11 cellular contexts compared by ENCODE assay signal in the genomic region with DNA sequence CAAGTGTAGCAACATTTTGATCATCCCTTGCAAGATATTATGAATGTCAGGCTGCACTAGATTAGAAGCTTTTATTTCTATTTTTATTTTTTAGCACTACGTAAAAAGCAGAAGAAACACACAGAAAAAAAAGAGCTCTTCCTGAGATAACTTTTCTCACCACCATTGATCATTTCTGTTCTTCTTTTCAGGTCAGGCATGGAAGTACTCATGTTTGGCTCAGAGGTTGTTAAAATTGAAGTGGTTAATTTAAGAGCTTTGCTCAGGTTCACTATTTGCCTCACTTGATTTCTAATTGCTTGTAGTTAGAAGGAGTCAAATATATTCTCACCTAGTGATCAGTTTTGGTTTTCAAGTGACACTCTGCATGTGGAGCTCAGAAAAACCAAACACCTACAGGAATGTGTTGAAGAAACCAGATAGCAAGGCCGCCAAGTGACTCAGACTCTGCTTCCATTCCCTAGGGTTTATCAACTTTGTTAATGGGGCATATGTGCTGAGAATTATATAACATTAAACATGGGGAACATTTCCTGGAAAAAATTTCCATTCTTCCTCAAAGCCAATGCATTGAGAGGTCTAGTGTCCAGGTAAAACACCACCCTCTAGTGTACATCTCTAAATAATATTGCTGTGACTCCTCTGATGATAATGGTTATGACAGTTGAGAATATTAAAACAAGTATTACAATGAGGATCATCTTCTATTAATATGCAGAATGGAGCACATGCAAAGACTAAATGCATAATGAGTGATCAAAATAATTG.
DNase-seq lines count a peak whose midpoint lies in the region; ATAC-seq, FAIRE-seq and TF ChIP-seq lines count a peak whose summit lies in the region.
"Had no signal": no experiment of that assay in that cellular context is flagged by ENCODE, and none has a peak within 500 bp of the region (broad histone marks: within the 10 kb centered on the region; RNA-seq: fewer than 3 reads in every experiment).

No MANE protein-coding gene starts in this region.

- TF ChIP-seq CTCF in GM12878 (IDR thresholded peaks at IDR 0.05 in 2 of 3, conservative IDR thresholded peaks at IDR 0.05 in 1 of 3; ENCODE audit: control insufficient read depth in 2 of 3, extremely low read depth in 1 of 3, insufficient read depth in 1 of 3, low read depth in 3 of 3, low read length in 3 of 3) = peak; percentile 26 to 54 (median 27); a peak in 4 of 6 replicates
- TF ChIP-seq CTCF in progenitor cell of endocrine pancreas (IDR thresholded peaks at IDR 0.05; ENCODE audit: unreplicated experiment) = peak; percentile 30
- TF ChIP-seq CTCF in gastroesophageal sphincter (IDR thresholded peaks at IDR 0.05) = no peak
- TF ChIP-seq CTCF in uterus (IDR thresholded peaks at IDR 0.05) = no peak

- CTCF ChIA-PET in GM12878 (lab: Yijun Ruan, JAX) = interaction anchor here (0.6 to 5.3 kb wide), 39 partner anchors 10 to 1002 kb away, joined by 3 to 114 read pairs (median 4); no protein-coding TSS in a partner anchor
- CTCF ChIA-PET in activated CD8-positive, alpha-beta T cell treated with anti-CD3 and anti-CD28 coated beads, Interleukin-2, amount 10 ng/mL, durations not matched to agents 7 days and 5 days (lab: Charles Lee) = no interaction called here

- H3K9me3 ChIP-seq in GM12878 (replicated peaks; ENCODE audit: control insufficient read depth, insufficient read depth, low read length) (no peaks in the 10 kb centered on the region), gastroesophageal sphincter (no peaks in the 10 kb centered on the region), uterus (no peaks in the 10 kb centered on the region)
- H3K9me3 ChIP-seq: A549 had no signal

- peak; percentile 65 for TF ChIP-seq RAD21 in GM12878 (IDR thresholded peaks at IDR 0.05; ENCODE audit: insufficient read depth, low read depth, low read length)

- 0 out of 2 replicates have a peak overlapping the region, but pooled peaks have one; percentile 26 for H3K4me2 ChIP-seq in GM12878 (ENCODE audit: control insufficient read depth, insufficient read depth)
- H3K4me2 ChIP-seq: A549 had no signal

- H2AFZ ChIP-seq in GM12878 (ENCODE audit: control insufficient read depth, low read depth, low read length) = peak overlapping the region; percentile 45

- intact Hi-C loops in GM12878 (cut with micrococcal nuclease; ENCODE audit: unreplicated experiment) = loop anchor here (5.0 to 10.0 kb wide), 3 partner anchors 535 to 1003 kb away; no protein-coding TSS in a partner anchor
- intact Hi-C loops in uterus (cut with DNase I; ENCODE audit: low total_unique reads) = no loop called here

- in situ Hi-C loops in GM12878 (cut with MboI) = no loop called here

- TF ChIP-seq POLR2A in GM12878 (IDR thresholded peaks at IDR 0.05; ENCODE audit: low read depth, low read length) (no peak), gastroesophageal sphincter (IDR thresholded peaks at IDR 0.05) (no peak), uterus (IDR thresholded peaks at IDR 0.05) (no peak)

- H3K27me3 Mint-ChIP-seq in progenitor cell of endocrine pancreas = no peaks in the 10 kb centered on the region
- no peaks in the 10 kb centered on the region for H3K27me3 Mint-ChIP-seq in activated CD8-positive, alpha-beta T cell treated with anti-CD3 and anti-CD28 coated beads, Interleukin-2, amount 10 ng/mL, durations not matched to agents 7 days and 5 days (ENCODE audit: low read depth)

- SMC1A ChIA-PET in GM12878 (lab: Charles Lee; ENCODE audit: uncharacterized antibody, unreplicated experiment) = interaction anchor here (0.6 to 4.9 kb wide), 52 partner anchors 8 to 1005 kb away, joined by 3 to 77 read pairs (median 4); no protein-coding TSS in a partner anchor

- TF ChIP-seq EP300 in GM12878 (IDR thresholded peaks at IDR 0.05; ENCODE audit: borderline replicate concordance in 1 of 2, control insufficient read depth in 1 of 2, low read depth in 2 of 2, low read length in 2 of 2) (no peak), gastroesophageal sphincter (IDR thresholded peaks at IDR 0.05) (no peak)

- peaks cover 7% of the 10 kb centered on the region; the same call in 1 of the 2 replicates for H3K4me1 ChIP-seq in GM12878 (ENCODE audit: control insufficient read depth, insufficient read depth, low read length)
- H3K4me1 ChIP-seq in gastroesophageal sphincter = peaks cover 0 to 33% (median 0%) of the 10 kb centered on the region in 3 donors
- peaks cover 0 to 5% of the 10 kb centered on the region in 2 donors for H3K4me1 ChIP-seq in uterus
- H3K4me1 ChIP-seq: A549 had no signal

- H3K4me1 Mint-ChIP-seq in progenitor cell of endocrine pancreas (ENCODE audit: low read depth) = no peaks in the 10 kb centered on the region
- no peaks in the 10 kb centered on the region for H3K4me1 Mint-ChIP-seq in activated CD8-positive, alpha-beta T cell treated with anti-CD3 and anti-CD28 coated beads, Interleukin-2, amount 10 ng/mL, durations not matched to agents 7 days and 5 days (ENCODE audit: low read depth)

- BruUV-seq in GM12878 (replicated peaks; lab: Mats Ljungman, UMichigan) = no TSS peak

- H3K4me3 Mint-ChIP-seq in progenitor cell of endocrine pancreas (ENCODE audit: low read depth) = no peak overlapping the region
- H3K4me3 Mint-ChIP-seq in activated CD8-positive, alpha-beta T cell treated with anti-CD3 and anti-CD28 coated beads, Interleukin-2, amount 10 ng/mL, durations not matched to agents 7 days and 5 days = no peak overlapping the region

- H4K20me1 ChIP-seq in GM12878 (ENCODE audit: control insufficient read depth, insufficient read depth) = no peaks in the 10 kb centered on the region

- 22% methylated on average over 2 of the region's 2 CpGs for WGBS in GM12878 (ENCODE audit: insufficient coverage, insufficient replicate concordance, low lambda C conversion rate, missing lambda C conversion rate)
- WGBS in gastroesophageal sphincter (ENCODE audit: low coverage in 1 of 2), 2 donors = 78% methylated on average over 2 of the region's 2 CpGs; no CpG with 5 or more reads in 1 of the 2 donors

- no peak overlapping the region for H3K9ac ChIP-seq in GM12878 (ENCODE audit: control insufficient read depth, insufficient read depth, low read length)

- POLR2A ChIA-PET in GM12878 (lab: Charles Lee) = interaction anchor here (0.8 kb wide), 1 partner anchor 1000 kb away, joined by 3 read pairs; no protein-coding TSS in a partner anchor
- POLR2A ChIA-PET in activated CD8-positive, alpha-beta T cell treated with anti-CD3 and anti-CD28 coated beads, Interleukin-2, amount 10 ng/mL, durations not matched to agents 7 days and 5 days (lab: Charles Lee) = no interaction called here

- no peak overlapping the region for H3K27ac Mint-ChIP-seq in progenitor cell of endocrine pancreas
- H3K27ac Mint-ChIP-seq in activated CD8-positive, alpha-beta T cell treated with anti-CD3 and anti-CD28 coated beads, Interleukin-2, amount 10 ng/mL, durations not matched to agents 7 days and 5 days = no peak overlapping the region

- ATAC-seq in GM12878 (peak; percentile 76), gastroesophageal sphincter (no peak)
- ATAC-seq in activated CD8-positive, alpha-beta T cell treated with anti-CD3 and anti-CD28 coated beads, Interleukin-2, amount 10 ng/mL, durations not matched to agents 7 days and 5 days = no peak
- ATAC-seq: A549 had no signal

- H3K27ac ChIP-seq in GM12878 (ENCODE audit: control insufficient read depth, insufficient read depth) (no peak overlapping the region), gastroesophageal sphincter (no peak overlapping the region), uterus (no peak overlapping the region)
- H3K27ac ChIP-seq: A549 had no signal

- no peaks in the 10 kb centered on the region for H3K79me2 ChIP-seq in GM12878 (ENCODE audit: control insufficient read depth, insufficient read depth, low read length)

- H3K36me3 Mint-ChIP-seq in progenitor cell of endocrine pancreas (ENCODE audit: insufficient read depth) = no peaks in the 10 kb centered on the region
- H3K36me3 Mint-ChIP-seq in activated CD8-positive, alpha-beta T cell treated with anti-CD3 and anti-CD28 coated beads, Interleukin-2, amount 10 ng/mL, durations not matched to agents 7 days and 5 days (ENCODE audit: low read depth) = no peaks in the 10 kb centered on the region

- DNase-seq in NCI-H146 (lab: John Stamatoyannopoulos, UW) (peak; percentile 30), NCI-H146 treated with DMSO at 0.1 percent for 48 hours (lab: John Stamatoyannopoulos, UW; ENCODE audit: unreplicated experiment) (no peak), HT1080 (ENCODE audit: low read depth) (peak; percentile 24), GM12878 (ENCODE audit: low read depth, low spot score) (peak; percentile 34), progenitor cell of endocrine pancreas (ENCODE audit: low spot score, unreplicated experiment) (no peak), uterus (no peak)
- no peak for DNase-seq in activated CD8-positive, alpha-beta T cell treated with anti-CD3 and anti-CD28 coated beads, Interleukin-2, amount 10 ng/mL, durations not matched to agents 7 days and 5 days
- DNase-seq: activated T-cell treated with anti-CD3 and anti-CD28 coated beads, Interleukin-2, amount 50 U/mL, for 48 hours; SHP77 treated with DMSO at 0.1 percent for 48 hours had no signal

- no peak overlapping the region for H3K4me3 ChIP-seq in GM12878
- no peak overlapping the region for H3K4me3 ChIP-seq in gastroesophageal sphincter
- no peak overlapping the region for H3K4me3 ChIP-seq in uterus
- H3K4me3 ChIP-seq: A549 had no signal

- no peaks in the 10 kb centered on the region for H3K36me3 ChIP-seq in GM12878 (ENCODE audit: control insufficient read depth in 2 of 2, insufficient read depth in 2 of 2, low read length in 1 of 2)
- H3K36me3 ChIP-seq in gastroesophageal sphincter = no peaks in the 10 kb centered on the region
- no peaks in the 10 kb centered on the region for H3K36me3 ChIP-seq in uterus

- RAD21 ChIA-PET in GM12878 (lab: Charles Lee; ENCODE audit: unreplicated experiment) = interaction anchor here (0.6 to 5.7 kb wide), 35 partner anchors 10 to 1000 kb away, joined by 3 to 71 read pairs (median 4); no protein-coding TSS in a partner anchor

- FAIRE-seq in GM12878 (lab: Jason Lieb, UNC) = peak; percentile 23
- FAIRE-seq: A549 had no signal

- no peaks in the 10 kb centered on the region for H3K27me3 ChIP-seq in GM12878 (replicated peaks in 1 of 2; ENCODE audit: control insufficient read depth in 2 of 2, insufficient read depth in 2 of 2, low read length in 1 of 2)
- H3K27me3 ChIP-seq in gastroesophageal sphincter = no peaks in the 10 kb centered on the region
- H3K27me3 ChIP-seq in uterus = no peaks in the 10 kb centered on the region

- H3K9me3 Mint-ChIP-seq in progenitor cell of endocrine pancreas (ENCODE audit: low read depth) = no peaks in the 10 kb centered on the region
- H3K9me3 Mint-ChIP-seq in activated CD8-positive, alpha-beta T cell treated with anti-CD3 and anti-CD28 coated beads, Interleukin-2, amount 10 ng/mL, durations not matched to agents 7 days and 5 days (ENCODE audit: insufficient read depth) = no peaks in the 10 kb centered on the region

TF ChIP-seq in GM12878, 131 proteins besides CTCF, POLR2A, EP300 and RAD21 (continues in another document):
- TF ChIP-seq SMARCA5 (IDR thresholded peaks at IDR 0.05) = no peak
- 0 out of 2 replicates have a peak, but pooled peaks have one; percentile 44 for TF ChIP-seq EED (IDR thresholded peaks at IDR 0.05; ENCODE audit: low read depth)
- TF ChIP-seq SMC3 (IDR thresholded peaks at IDR 0.05; ENCODE audit: borderline replicate concordance, low read length) = peak; percentile 64; the same call in 1 of the 2 replicates
- TF ChIP-seq MEF2B (IDR thresholded peaks at IDR 0.05; ENCODE audit: partially characterized antibody, poor library complexity, severe bottlenecking) = peak; percentile 14

Comparison
In these comparisons a context has a peak if more than half of its experiments do, and no peak if none do; other contexts are left out.
1. DNase-seq: peak in NCI-H146 (single experiment), HT1080 (single experiment) and GM12878 (single experiment); none in NCI-H146 treated with DMSO at 0.1 percent for 48 hours (single experiment), progenitor cell of endocrine pancreas (single experiment), activated CD8-positive, alpha-beta T cell treated with anti-CD3 and anti-CD28 coated beads, Interleukin-2, amount 10 ng/mL, durations not matched to agents 7 days and 5 days (single experiment) and uterus (0 of 2).
2. CTCF ChIP-seq: peak in GM12878 (3 of 3) and progenitor cell of endocrine pancreas (single experiment); none in gastroesophageal sphincter (0 of 4) and uterus (0 of 4).